ENCODE assay signal across 10 cellular contexts in genomic region chr12:123278150-123278627, GRCh38. TPM values are rescaled to one million over a fixed set of nuclear protein-coding genes. Genes with fewer than 3 reads are reported as not detected.
DNase-seq lines count a peak whose midpoint lies in the region; ATAC-seq and TF ChIP-seq lines count a peak whose summit lies in the region.
"Had no signal": no experiment of that assay in that cellular context is flagged by ENCODE, and none has a peak within 500 bp of the region (broad histone marks: within the 10 kb centered on the region; RNA-seq: fewer than 3 reads in every experiment).

No MANE protein-coding gene starts in this region.

- intact Hi-C loops in left lung (cut with DNase I): no loop called here

- H3K4me3 ChIP-seq in left lung (no peak overlapping the region), smooth muscle cell (no peak overlapping the region)
- H3K4me3 ChIP-seq: lung had no signal

- 96% methylated on average over 2 of the region's 2 CpGs for WGBS in smooth muscle cell (ENCODE audit: low lambda C conversion rate)

- TF ChIP-seq CTCF in left lung (IDR thresholded peaks at IDR 0.05) (no peak), smooth muscle cell (IDR thresholded peaks at IDR 0.05; ENCODE audit: borderline replicate concordance, insufficient read depth, poor library complexity, severe bottlenecking) (no peak)

- no peaks in the 10 kb centered on the region for H3K27me3 ChIP-seq in left lung
- no peaks in the 10 kb centered on the region for H3K27me3 ChIP-seq in smooth muscle cell (ENCODE audit: low read depth)

- H3K27ac ChIP-seq in left lung: peak overlapping the region; percentile 33 to 39
- no peak overlapping the region for H3K27ac ChIP-seq in smooth muscle cell (ENCODE audit: low read depth)

- no peak overlapping the region for H2AFZ ChIP-seq in smooth muscle cell (ENCODE audit: low read depth)

- H3K9me3 ChIP-seq in left lung (no peaks in the 10 kb centered on the region), smooth muscle cell (replicated peaks; ENCODE audit: low read depth) (no peaks in the 10 kb centered on the region)

- H3K79me2 ChIP-seq in smooth muscle cell (ENCODE audit: low read depth): no peaks in the 10 kb centered on the region

- no peaks in the 10 kb centered on the region for H3F3A ChIP-seq in smooth muscle cell (ENCODE audit: low read depth)

- no peak overlapping the region for H3K9ac ChIP-seq in smooth muscle cell (ENCODE audit: low read depth)

- H3K36me3 ChIP-seq in left lung: no peaks in the 10 kb centered on the region
- H3K36me3 ChIP-seq in smooth muscle cell (ENCODE audit: low read depth): no peaks in the 10 kb centered on the region

- H4K20me1 ChIP-seq in smooth muscle cell (ENCODE audit: low read depth): no peaks in the 10 kb centered on the region

- no peak overlapping the region for H3K4me2 ChIP-seq in smooth muscle cell

- ATAC-seq in GM18517 (IDR thresholded peaks at IDR 0.05; ENCODE audit: unreplicated experiment) (peak; percentile 89), GM21619 (IDR thresholded peaks at IDR 0.05; ENCODE audit: unreplicated experiment) (peak; percentile 82), left lung (peak; percentile 34)
- ATAC-seq: Panc1 had no signal

- DNase-seq in MV-4-11 (lab: John Stamatoyannopoulos, UW): peak; percentile 93
- no peak for DNase-seq in left lung
- DNase-seq in DMS53 (lab: John Stamatoyannopoulos, UW): no peak
- DNase-seq in A172 (ENCODE audit: low spot score): no peak
- no peak for DNase-seq in activated effector memory CD4-positive, alpha-beta T cell treated with Interleukin-2 at 50 U/mL for 16 hours
- DNase-seq in smooth muscle cell (lab: John Stamatoyannopoulos, UW; ENCODE audit: unreplicated experiment): no peak

- peaks cover 0 to 14% of the 10 kb centered on the region in 2 donors for H3K4me1 ChIP-seq in left lung
- H3K4me1 ChIP-seq in smooth muscle cell (ENCODE audit: low read depth): no peaks in the 10 kb centered on the region

RNA-seq across cellular contexts. Expression of gene CDK2AP1, which starts 6.5 kb away (rescaled TPM):
- 100 to 1,000 TPM; 145 to 154 TPM for total RNA-seq in left lung
- total RNA-seq in A172 (2014; rRNA removed; shearing (Covaris generic)): 252 and 256 TPM in 2 replicates
- 322 and 395 TPM in 2 replicates for total RNA-seq in smooth muscle cell
- polyA plus RNA-seq in smooth muscle cell: 330 and 407 TPM in 2 replicates

RNA-seq across cellular contexts. Expression of gene MTRFR, which starts 45.0 kb away (rescaled TPM):
- total RNA-seq in left lung (10 to 100 TPM; 13.2 to 13.3 TPM), smooth muscle cell (6.5 and 9.8 TPM in 2 replicates)
- 14.8 and 20.2 TPM in 2 replicates for total RNA-seq in A172 (2014; rRNA removed; shearing (Covaris generic))
- polyA plus RNA-seq in smooth muscle cell: 14.5 and 19.0 TPM in 2 replicates

RNA-seq across cellular contexts. Expression of gene MPHOSPH9, which starts 45.2 kb away (rescaled TPM):
- 10 to 100 TPM; 27.6 to 28.1 TPM for total RNA-seq in left lung
- 59.8 and 75.1 TPM in 2 replicates for total RNA-seq in A172 (2014; rRNA removed; shearing (Covaris generic))
- total RNA-seq in smooth muscle cell: 50.3 and 70.8 TPM in 2 replicates
- polyA plus RNA-seq in smooth muscle cell: 5.1 and 7.4 TPM in 2 replicates

Comparison
In these comparisons a context has a peak if more than half of its experiments do, and no peak if none do; other contexts are left out.
1. ATAC-seq: peak in every context shown above with its lines; median percentile 89 in GM18517; 82 in GM21619; 34 in left lung.